In genomic region chr6:100281471-100281878, GRCh38 we compare ENCODE assay signal across 12 cellular contexts.
DNase-seq lines count a peak whose midpoint lies in the region; ATAC-seq and TF ChIP-seq lines count a peak whose summit lies in the region.
"Had no signal": no experiment of that assay in that cellular context is flagged by ENCODE, and none has a peak within 500 bp of the region (broad histone marks: within the 10 kb centered on the region; RNA-seq: fewer than 3 reads in every experiment).

No MANE protein-coding gene starts in this region.

- H3K36me3 ChIP-seq in suprapubic skin: no peaks in the 10 kb centered on the region
- H3K36me3 ChIP-seq in PC-9 (ENCODE audit: low read depth): no peaks in the 10 kb centered on the region

- TF ChIP-seq POLR2A in suprapubic skin (IDR thresholded peaks at IDR 0.05): no peak

- H3K4me2 ChIP-seq in PC-9: no peak overlapping the region

- H3K4me3 ChIP-seq in astrocyte of the spinal cord (ENCODE audit: low read depth, low read length) (peak overlapping the region; percentile 6), suprapubic skin (peak overlapping the region; percentile 33), PC-9 (no peak overlapping the region)

- no TSS peak for BruUV-seq in PC-9 (replicated peaks; lab: Mats Ljungman, UMichigan)

- H3K9me3 ChIP-seq in suprapubic skin: no peaks in the 10 kb centered on the region
- no peaks in the 10 kb centered on the region; the same call in 1 of the 2 replicates for H3K9me3 ChIP-seq in PC-9 (ENCODE audit: insufficient read depth, low read depth)

- CTCF ChIA-PET in PC-9 (lab: Charles Lee): no interaction called here

- no peaks in the 10 kb centered on the region for H3K9me2 ChIP-seq in PC-9 (ENCODE audit: insufficient read depth)

- POLR2A ChIA-PET in PC-9 (lab: Charles Lee; ENCODE audit: unreplicated experiment): no interaction called here

- DNase-seq in NCI-H2227 (lab: John Stamatoyannopoulos, UW; ENCODE audit: unreplicated experiment): peak; percentile 57
- DNase-seq in NCI-H2227 treated with DMSO at 0.1 percent for 48 hours (lab: John Stamatoyannopoulos, UW): no peak
- no peak for DNase-seq in astrocyte of the spinal cord (ENCODE audit: low read depth, low spot score)
- DNase-seq in islet precursor cell: peak; percentile 64
- no peak for DNase-seq in suprapubic skin (ENCODE audit: low spot score in 2 of 2)
- no peak for DNase-seq in DMS79 treated with DMSO at 0.1 percent for 48 hours (lab: John Stamatoyannopoulos, UW)
- DNase-seq in PC-9: no peak
- DNase-seq: activated T-cell treated with anti-CD3 and anti-CD28 coated beads, Interleukin-2, amount 50 U/mL, for 24 hours; naive B cell; NCI-H187; SW 1271 had no signal

- WGBS in suprapubic skin: 6% methylated on average over 16 of the region's 17 CpGs

- no peaks in the 10 kb centered on the region for H4K20me1 ChIP-seq in PC-9 (ENCODE audit: insufficient read depth)

- no peak overlapping the region for H2AFZ ChIP-seq in PC-9

- H3F3A ChIP-seq in PC-9 (ENCODE audit: insufficient read depth, low read depth): 0 out of 2 replicates have a peak, but pooled peaks cover 10% of the 10 kb centered on the region

- H3K4me1 ChIP-seq in suprapubic skin: no peaks in the 10 kb centered on the region
- peaks cover 14% of the 10 kb centered on the region for H3K4me1 ChIP-seq in PC-9 (replicated peaks; ENCODE audit: insufficient read depth)

- ATAC-seq in HG03354 (IDR thresholded peaks at IDR 0.05; ENCODE audit: poor library complexity, severe bottlenecking, unreplicated experiment): no peak

- in situ Hi-C loops in astrocyte of the spinal cord (cut with HindIII; ENCODE audit: low sequenced_read_pairs): no loop called here

- TF ChIP-seq CTCF in astrocyte of the spinal cord (IDR thresholded peaks at IDR 0.05; ENCODE audit: low read depth, low read length) (no peak), suprapubic skin (IDR thresholded peaks at IDR 0.05) (no peak), PC-9 (conservative IDR thresholded peaks at IDR 0.05) (no peak)

- no peaks in the 10 kb centered on the region for H3K27me3 ChIP-seq in suprapubic skin
- H3K27me3 ChIP-seq in PC-9 (ENCODE audit: insufficient read depth, low read depth): no peaks in the 10 kb centered on the region

- no peak overlapping the region for H3K27ac ChIP-seq in suprapubic skin
- H3K27ac ChIP-seq in PC-9: no peak overlapping the region

- H3K79me2 ChIP-seq in PC-9 (ENCODE audit: low read depth): no peaks in the 10 kb centered on the region

- intact Hi-C loops in PC-9 (cut with micrococcal nuclease; ENCODE audit: unreplicated experiment): no loop called here

- no peak for TF ChIP-seq EP300 in suprapubic skin (IDR thresholded peaks at IDR 0.05)

Comparison
In these comparisons a context has a peak if more than half of its experiments do, and no peak if none do; other contexts are left out.
1. DNase-seq: peak in NCI-H2227 (single experiment) and islet precursor cell (single experiment); none in NCI-H2227 treated with DMSO at 0.1 percent for 48 hours (single experiment), astrocyte of the spinal cord (single experiment), suprapubic skin (0 of 2), DMS79 treated with DMSO at 0.1 percent for 48 hours (single experiment) and PC-9 (0 of 2).